10 cellular contexts compared by ENCODE assay signal in the genomic region with DNA sequence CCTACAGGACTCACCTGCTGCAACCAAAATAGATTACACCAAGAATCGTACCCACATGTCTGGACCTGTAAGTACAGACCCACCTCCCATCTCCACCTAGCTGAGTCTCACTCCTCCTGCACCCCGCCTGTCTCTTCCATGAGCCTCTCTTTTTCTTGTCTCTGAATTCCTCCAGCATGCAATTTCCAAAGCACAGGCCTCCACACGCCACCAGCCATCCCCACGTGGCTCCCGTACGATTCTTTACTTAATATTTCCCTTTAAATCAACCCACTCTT. TPM values are rescaled to one million over a fixed set of nuclear protein-coding genes. Genes with fewer than 3 reads are reported as not detected.
A peak's percentile ranks its signal among the peaks of the same experiment; 100 is the strongest.
DNase-seq lines count a peak whose midpoint lies in the region; ATAC-seq and TF ChIP-seq lines count a peak whose summit lies in the region.
"Had no signal": no experiment of that assay in that cellular context is flagged by ENCODE, and none has a peak within 500 bp of the region (broad histone marks: within the 10 kb centered on the region; RNA-seq: fewer than 3 reads in every experiment).

No MANE protein-coding gene starts in this region.

- H3K27ac ChIP-seq in right atrium auricular region (peak overlapping the region; percentile 72 to 77), esophagus (ENCODE audit: low read depth in 2 of 2, low read length in 1 of 2) (peak overlapping the region; percentile 93 to 94), vagina (peak overlapping the region; percentile 69)
- H3K27ac ChIP-seq: SJSA1 had no signal

- 49 to 57% methylated on average over 6 of the region's 6 CpGs for WGBS in esophagus, 2 donors

- H3K4me3 ChIP-seq in right atrium auricular region (no peak overlapping the region), esophagus (ENCODE audit: low read depth in 1 of 2, low read length in 2 of 2) (no peak overlapping the region), vagina (no peak overlapping the region)
- H3K4me3 ChIP-seq: ascending aorta, SJSA1 had no signal

- H3K9me3 ChIP-seq in right atrium auricular region: no peaks in the 10 kb centered on the region
- H3K9me3 ChIP-seq in esophagus (ENCODE audit: control insufficient read depth in 2 of 2, insufficient read depth in 1 of 2, low read depth in 1 of 2, low read length in 1 of 2): no peaks in the 10 kb centered on the region
- H3K9me3 ChIP-seq in vagina: no peaks in the 10 kb centered on the region
- H3K9me3 ChIP-seq: ascending aorta, SJSA1 had no signal

- TF ChIP-seq POLR2A in vagina (IDR thresholded peaks at IDR 0.05): no peak

- ATAC-seq in omental fat pad (ENCODE audit: low FRiP score): peak; percentile 19
- no peak for ATAC-seq in HG03442 (IDR thresholded peaks at IDR 0.05; ENCODE audit: unreplicated experiment)

- in situ Hi-C loops in GM13976 (cut with MboI; ENCODE audit: low sequenced_read_pairs, unreplicated experiment): no loop called here

- intact Hi-C loops in cardiac septum (cut with DNase I) (loop anchor here (5.0 kb wide), 1 partner anchor 36 kb away; no protein-coding TSS in a partner anchor), vagina (cut with DNase I) (no loop called here)

- H3K4me1 ChIP-seq in right atrium auricular region (peaks cover 0 to 39% of the 10 kb centered on the region in 2 donors), esophagus (ENCODE audit: control insufficient read depth in 2 of 2, insufficient read depth in 2 of 2, low read length in 1 of 2) (peaks cover 0 to 40% of the 10 kb centered on the region in 2 donors), vagina (peaks cover 43% of the 10 kb centered on the region)
- H3K4me1 ChIP-seq: ascending aorta, SJSA1 had no signal

- H3K27me3 ChIP-seq in right atrium auricular region (no peaks in the 10 kb centered on the region), esophagus (ENCODE audit: control insufficient read depth in 1 of 2, insufficient read depth in 2 of 2, low read length in 2 of 2) (no peaks in the 10 kb centered on the region), vagina (no peaks in the 10 kb centered on the region)
- H3K27me3 ChIP-seq: ascending aorta, SJSA1 had no signal

- TF ChIP-seq CTCF in right atrium auricular region (IDR thresholded peaks at IDR 0.05) (no peak), omental fat pad (IDR thresholded peaks at IDR 0.05) (no peak), vagina (IDR thresholded peaks at IDR 0.05) (no peak), GM13976 (IDR thresholded peaks at IDR 0.05; ENCODE audit: borderline replicate concordance, control extremely low read depth, extremely low read depth, insufficient read depth, missing control alignments) (no peak)

- H3K36me3 ChIP-seq in right atrium auricular region: no peaks in the 10 kb centered on the region
- no peaks in the 10 kb centered on the region for H3K36me3 ChIP-seq in esophagus (ENCODE audit: control insufficient read depth in 2 of 2, insufficient read depth in 2 of 2, low read length in 1 of 2)
- H3K36me3 ChIP-seq in vagina: no peaks in the 10 kb centered on the region
- H3K36me3 ChIP-seq: ascending aorta, SJSA1 had no signal

- DNase-seq in right atrium auricular region (ENCODE audit: low spot score) (no peak), cardiac septum (ENCODE audit: low spot score) (no peak), omental fat pad (ENCODE audit: low spot score) (no peak), vagina (ENCODE audit: extremely low spot score in 2 of 2) (no peak), NCI-H446 (lab: John Stamatoyannopoulos, UW) (no peak), GM13976 (ENCODE audit: low spot score) (no peak)

RNA-seq across cellular contexts. Expression of gene RPH3AL, which starts 1.2 kb away (rescaled TPM):
- total RNA-seq in right atrium auricular region: 10 to 100 TPM in 1 of 2 donors, 1 to 10 TPM in 1; 7.2 to 13.1 TPM
- total RNA-seq in cardiac septum: 5.5 TPM
- 1 to 10 TPM; 3.2 to 6.1 TPM for polyA plus RNA-seq in esophagus
- 10 to 100 TPM; 10.0 to 51.1 (median 25.7) TPM for total RNA-seq in omental fat pad
- 43.5 TPM for total RNA-seq in vagina
